8 cellular contexts compared by ENCODE assay signal in genomic region chr1:24526940-24527542, GRCh38. TPM values are rescaled to one million over a fixed set of nuclear protein-coding genes. Genes with fewer than 3 reads are reported as not detected.
DNase-seq lines count a peak whose midpoint lies in the region; ATAC-seq, FAIRE-seq and TF ChIP-seq lines count a peak whose summit lies in the region.

No MANE protein-coding gene starts in this region.

- no peaks in the 10 kb centered on the region for H3K9me2 ChIP-seq in SK-N-SH

- H3K27ac Mint-ChIP-seq in nephron progenitor cell: no peak overlapping the region

- no peaks in the 10 kb centered on the region for H3F3A ChIP-seq in SK-N-SH (replicated peaks; ENCODE audit: insufficient read depth)

- H3K4me3 ChIP-seq in SK-N-SH (ENCODE audit: low read depth in 2 of 2, low read length in 1 of 2) (no peak overlapping the region; a peak in 1 of 4 replicates), bronchial epithelial cell (ENCODE audit: low read depth, low read length) (no peak overlapping the region)

- H3K27ac ChIP-seq in 22Rv1: no peak overlapping the region
- H3K27ac ChIP-seq in SK-N-SH (ENCODE audit: low read depth in 2 of 2, low read length in 1 of 2): no peak overlapping the region

- peak; percentile 73 for TF ChIP-seq CTCF in 22Rv1 (IDR thresholded peaks at IDR 0.05)
- peak; percentile 69 for TF ChIP-seq CTCF in SK-N-SH (IDR thresholded peaks at IDR 0.05)
- peak; percentile 28 for TF ChIP-seq CTCF in bronchial epithelial cell (IDR thresholded peaks at IDR 0.05; ENCODE audit: insufficient read depth, low read length, severe bottlenecking)
- peak; percentile 48 for TF ChIP-seq CTCF in nephron progenitor cell (IDR thresholded peaks at IDR 0.05)

- no peak overlapping the region for H2AFZ ChIP-seq in SK-N-SH (ENCODE audit: low read depth)

- POLR2A ChIA-PET in SK-N-SH (lab: Yijun Ruan, JAX): no interaction called here

- TF ChIP-seq EP300 in SK-N-SH (IDR thresholded peaks at IDR 0.05; ENCODE audit: borderline replicate concordance in 1 of 2, low read depth in 1 of 2, low read length in 1 of 2): no peak

- no peak overlapping the region for H3K4me3 Mint-ChIP-seq in nephron progenitor cell

- no peak for ATAC-seq in HG02759 (IDR thresholded peaks at IDR 0.05; ENCODE audit: unreplicated experiment)

- no peaks in the 10 kb centered on the region for H3K4me1 ChIP-seq in SK-N-SH (ENCODE audit: control insufficient read depth in 1 of 2, insufficient read depth in 2 of 2, low read depth in 1 of 2, low read length in 1 of 2)

- H3K9me3 ChIP-seq in SK-N-SH: no peaks in the 10 kb centered on the region

- H3K36me3 ChIP-seq in SK-N-SH (replicated peaks in 1 of 2; ENCODE audit: control insufficient read depth in 1 of 2, insufficient read depth in 2 of 2, low read length in 1 of 2) (peaks cover 0 to 11% of the 10 kb centered on the region in 2 experiments), bronchial epithelial cell (ENCODE audit: control insufficient read depth, insufficient read depth, low read length) (peaks cover 3% of the 10 kb centered on the region)

- H4K20me1 ChIP-seq in SK-N-SH (ENCODE audit: insufficient read depth): no peaks in the 10 kb centered on the region

- peaks cover 12% of the 10 kb centered on the region for H3K27me3 Mint-ChIP-seq in nephron progenitor cell (ENCODE audit: low read depth, poor library complexity)

- H3K9ac ChIP-seq in SK-N-SH: no peak overlapping the region

- CTCF ChIA-PET in SK-N-SH (lab: Yijun Ruan, JAX): interaction anchor here (0.9 to 2.6 kb wide), 19 partner anchors 9 to 328 kb away, joined by 3 to 24 read pairs (median 5); partner anchors contain the start of genes NIPAL3 and RCAN3

- FAIRE-seq in G401.6 (lab: Jason Lieb, UNC) (peak; percentile 45), bronchial epithelial cell (lab: Jason Lieb, UNC) (no peak)

- H3K9me3 Mint-ChIP-seq in nephron progenitor cell: no peaks in the 10 kb centered on the region

- H3K79me2 ChIP-seq in SK-N-SH (ENCODE audit: insufficient read depth): no peaks in the 10 kb centered on the region

- H3K27me3 ChIP-seq in SK-N-SH (ENCODE audit: insufficient read depth): no peaks in the 10 kb centered on the region
- no peaks in the 10 kb centered on the region for H3K27me3 ChIP-seq in bronchial epithelial cell (ENCODE audit: control insufficient read depth, insufficient read depth, low read length)

- H3K36me3 Mint-ChIP-seq in nephron progenitor cell (ENCODE audit: low read depth): no peaks in the 10 kb centered on the region

- DNase-seq in SK-N-SH: peak; percentile 41
- no peak for DNase-seq in bronchial epithelial cell (ENCODE audit: low read depth)
- DNase-seq in nephron progenitor cell: no peak
- no peak for DNase-seq in COR-L47 (lab: John Stamatoyannopoulos, UW)
- no peak for DNase-seq in NCI-H2171 treated with DMSO at 0.1 percent for 48 hours (lab: John Stamatoyannopoulos, UW)

- no peak overlapping the region for H3K4me2 ChIP-seq in SK-N-SH

- peak; percentile 48 for TF ChIP-seq RAD21 in SK-N-SH (IDR thresholded peaks at IDR 0.05; ENCODE audit: low read length)

- peaks cover 10% of the 10 kb centered on the region for H3K4me1 Mint-ChIP-seq in nephron progenitor cell

- WGBS in SK-N-SH (ENCODE audit: low lambda C conversion rate): 83% methylated on average over 8 of the region's 8 CpGs

TF ChIP-seq in SK-N-SH, 30 proteins besides CTCF, POLR2A, EP300 and RAD21:
- no peak for TF ChIP-seq JUND (IDR thresholded peaks at IDR 0.05)
- peak; percentile 46 for TF ChIP-seq SMC3 (IDR thresholded peaks at IDR 0.05; ENCODE audit: low read depth, low read length)
TF ChIP-seq in SK-N-SH: peak in this region for 1.

RNA-seq across cellular contexts. Expression of gene RCAN3, which starts 24.4 kb away (rescaled TPM):
- 4.8 TPM in 2 replicates for polyA plus RNA-seq in SK-N-SH (2012; rRNA removed)
- polyA plus RNA-seq in SK-N-SH (2012; cell fraction: cytosol; rRNA removed): 6.0 and 6.3 TPM in 2 replicates
- 5.0 and 6.2 TPM in 2 replicates for polyA plus RNA-seq in SK-N-SH (2012; cell fraction: nucleus; rRNA removed)
- 12.1 and 15.9 TPM in 2 replicates for total RNA-seq in bronchial epithelial cell

RNA-seq across cellular contexts. Expression of gene NCMAP, which starts 28.8 kb away (rescaled TPM):
- polyA plus RNA-seq in SK-N-SH (2012; rRNA removed): 0.02 TPM in 1 of 2 replicates, not detected in the other
- polyA plus RNA-seq in SK-N-SH (2012; cell fraction: cytosol; rRNA removed): 0.01 TPM in 2 replicates
- 0.01 TPM in 1 of 2 replicates, not detected in the other for polyA plus RNA-seq in SK-N-SH (2012; cell fraction: nucleus; rRNA removed)
- total RNA-seq in bronchial epithelial cell: 0.13 TPM in 1 of 2 replicates, not detected in the other
